ENCODE assay signal across 10 cellular contexts in genomic region chr16:10812352-10813122, GRCh38. TPM values are rescaled to one million over a fixed set of nuclear protein-coding genes. Genes with fewer than 3 reads are reported as not detected.
DNase-seq lines count a peak whose midpoint lies in the region; ATAC-seq and TF ChIP-seq lines count a peak whose summit lies in the region.
"Had no signal": no experiment of that assay in that cellular context is flagged by ENCODE, and none has a peak within 500 bp of the region (broad histone marks: within the 10 kb centered on the region; RNA-seq: fewer than 3 reads in every experiment).

No MANE protein-coding gene starts in this region.

- no peak for TF ChIP-seq CTCF in activated CD8-positive, alpha-beta T cell treated with anti-CD3 and anti-CD28 coated beads for 36 hours (IDR thresholded peaks at IDR 0.05)
- no peak for TF ChIP-seq CTCF in foreskin fibroblast (IDR thresholded peaks at IDR 0.05; ENCODE audit: low read depth, low read length)

- peak; percentile 92 for ATAC-seq in activated CD8-positive, alpha-beta T cell treated with anti-CD3 and anti-CD28 coated beads for 36 hours
- no peak for ATAC-seq in activated CD8-positive, alpha-beta T cell treated with anti-CD3 and anti-CD28 coated beads, Interleukin-2, amount 10 ng/mL, durations not matched to agents 7 days and 5 days
- peak; percentile 58 for ATAC-seq in GM21576 (IDR thresholded peaks at IDR 0.05; ENCODE audit: unreplicated experiment)
- ATAC-seq in HG03442 (IDR thresholded peaks at IDR 0.05; ENCODE audit: unreplicated experiment), result peak; percentile 70
- ATAC-seq in stimulated activated naive CD8-positive, alpha-beta T cell treated with anti-CD3 and anti-CD28 coated beads, Interleukin-15, Interleukin-2, amounts not matched to agents 100 U/mL and 50 U/mL, for 24 hours, result peak; percentile 65

- CTCF ChIA-PET in activated CD8-positive, alpha-beta T cell treated with anti-CD3 and anti-CD28 coated beads for 36 hours (lab: Charles Lee), result no interaction called here
- CTCF ChIA-PET in activated CD8-positive, alpha-beta T cell treated with anti-CD3 and anti-CD28 coated beads, Interleukin-2, amount 10 ng/mL, durations not matched to agents 7 days and 5 days (lab: Charles Lee), result no interaction called here

- H3K27me3 Mint-ChIP-seq in activated CD8-positive, alpha-beta T cell treated with anti-CD3 and anti-CD28 coated beads for 36 hours, result peaks cover under 1% of the 10 kb centered on the region
- peaks cover 8% of the 10 kb centered on the region for H3K27me3 Mint-ChIP-seq in activated CD8-positive, alpha-beta T cell treated with anti-CD3 and anti-CD28 coated beads, Interleukin-2, amount 10 ng/mL, durations not matched to agents 7 days and 5 days (ENCODE audit: low read depth)

- no peak overlapping the region for H3K4me3 ChIP-seq in foreskin fibroblast (ENCODE audit: low read depth in 1 of 2, low read length in 2 of 2)

- peaks cover 9% of the 10 kb centered on the region for H3K4me1 Mint-ChIP-seq in activated CD8-positive, alpha-beta T cell treated with anti-CD3 and anti-CD28 coated beads for 36 hours (ENCODE audit: low read depth)
- H3K4me1 Mint-ChIP-seq in activated CD8-positive, alpha-beta T cell treated with anti-CD3 and anti-CD28 coated beads, Interleukin-2, amount 10 ng/mL, durations not matched to agents 7 days and 5 days (ENCODE audit: low read depth), result peaks cover 9% of the 10 kb centered on the region

- no peak overlapping the region for H3K4me3 Mint-ChIP-seq in activated CD8-positive, alpha-beta T cell treated with anti-CD3 and anti-CD28 coated beads for 36 hours
- H3K4me3 Mint-ChIP-seq in activated CD8-positive, alpha-beta T cell treated with anti-CD3 and anti-CD28 coated beads, Interleukin-2, amount 10 ng/mL, durations not matched to agents 7 days and 5 days, result no peak overlapping the region

- no peaks in the 10 kb centered on the region for H3K36me3 Mint-ChIP-seq in activated CD8-positive, alpha-beta T cell treated with anti-CD3 and anti-CD28 coated beads for 36 hours (ENCODE audit: low read depth)
- no peaks in the 10 kb centered on the region for H3K36me3 Mint-ChIP-seq in activated CD8-positive, alpha-beta T cell treated with anti-CD3 and anti-CD28 coated beads, Interleukin-2, amount 10 ng/mL, durations not matched to agents 7 days and 5 days (ENCODE audit: low read depth)

- DNase-seq in activated CD8-positive, alpha-beta T cell treated with anti-CD3 and anti-CD28 coated beads for 36 hours, result peak; percentile 13
- no peak for DNase-seq in activated CD8-positive, alpha-beta T cell treated with anti-CD3 and anti-CD28 coated beads, Interleukin-2, amount 10 ng/mL, durations not matched to agents 7 days and 5 days
- no peak for DNase-seq in stimulated activated naive CD8-positive, alpha-beta T cell treated with anti-CD3 and anti-CD28 coated beads, Interleukin-15, Interleukin-2, amounts not matched to agents 100 U/mL and 50 U/mL, for 24 hours
- DNase-seq in SIG-M5 treated with dmso at 0.1 percent for 504 hours (lab: John Stamatoyannopoulos, UW; ENCODE audit: unreplicated experiment), result no peak
- DNase-seq in NCI-H345 (lab: John Stamatoyannopoulos, UW), result no peak
- DNase-seq in foreskin fibroblast, result no peak
- DNase-seq: SIG-M5 had no signal

- intact Hi-C loops in activated CD8-positive, alpha-beta T cell treated with anti-CD3 and anti-CD28 coated beads for 36 hours (cut with micrococcal nuclease), result loop anchor here (10.0 kb wide), 1 partner anchor 102 kb away; no protein-coding TSS in a partner anchor

- H3K27ac Mint-ChIP-seq in activated CD8-positive, alpha-beta T cell treated with anti-CD3 and anti-CD28 coated beads for 36 hours, result peak overlapping the region; percentile 7
- no peak overlapping the region for H3K27ac Mint-ChIP-seq in activated CD8-positive, alpha-beta T cell treated with anti-CD3 and anti-CD28 coated beads, Interleukin-2, amount 10 ng/mL, durations not matched to agents 7 days and 5 days

- H3K9me3 Mint-ChIP-seq in activated CD8-positive, alpha-beta T cell treated with anti-CD3 and anti-CD28 coated beads for 36 hours, result no peaks in the 10 kb centered on the region
- H3K9me3 Mint-ChIP-seq in activated CD8-positive, alpha-beta T cell treated with anti-CD3 and anti-CD28 coated beads, Interleukin-2, amount 10 ng/mL, durations not matched to agents 7 days and 5 days (ENCODE audit: insufficient read depth), result no peaks in the 10 kb centered on the region

- POLR2A ChIA-PET in activated CD8-positive, alpha-beta T cell treated with anti-CD3 and anti-CD28 coated beads for 36 hours (lab: Charles Lee), result no interaction called here
- POLR2A ChIA-PET in activated CD8-positive, alpha-beta T cell treated with anti-CD3 and anti-CD28 coated beads, Interleukin-2, amount 10 ng/mL, durations not matched to agents 7 days and 5 days (lab: Charles Lee), result no interaction called here

RNA-seq across cellular contexts. Expression of gene TVP23A, which starts 6.1 kb away (rescaled TPM):
- total RNA-seq in activated CD8-positive, alpha-beta T cell treated with anti-CD3 and anti-CD28 coated beads for 36 hours, result not detected
- total RNA-seq in activated CD8-positive, alpha-beta T cell treated with anti-CD3 and anti-CD28 coated beads, Interleukin-2, amount 10 ng/mL, durations not matched to agents 7 days and 5 days, result not detected
- total RNA-seq: MCF 10A had no signal
